ENCODE assay signal across 9 cellular contexts in genomic region chr22:46088541-46089311, GRCh38.
DNase-seq lines count a peak whose midpoint lies in the region; ATAC-seq, FAIRE-seq and TF ChIP-seq lines count a peak whose summit lies in the region.
"Had no signal": no experiment of that assay in that cellular context is flagged by ENCODE, and none has a peak within 500 bp of the region (broad histone marks: within the 10 kb centered on the region; RNA-seq: fewer than 3 reads in every experiment).

No MANE protein-coding gene starts in this region.

- H3K4me3 ChIP-seq in AG09309 (ENCODE audit: control insufficient read depth, low read depth, low read length) (peak overlapping the region; percentile 88), parathyroid adenoma (ENCODE audit: low read depth, low read length) (no peak overlapping the region)

- ATAC-seq in HG03135 (IDR thresholded peaks at IDR 0.05; ENCODE audit: unreplicated experiment) = no peak
- ATAC-seq: naive thymus-derived CD8-positive, alpha-beta T cell had no signal

- H3K4me2 ChIP-seq in parathyroid adenoma (ENCODE audit: low read length) = no peak overlapping the region

- H3K4me1 ChIP-seq in parathyroid adenoma = no peaks in the 10 kb centered on the region

- H3K36me3 ChIP-seq in parathyroid adenoma (ENCODE audit: control insufficient read depth, insufficient read depth, low read length) = no peaks in the 10 kb centered on the region

- TF ChIP-seq CTCF in AG09309 (IDR thresholded peaks at IDR 0.05; ENCODE audit: control insufficient read depth, insufficient read depth, low read depth, low read length, missing control alignments) (no peak), parathyroid adenoma (IDR thresholded peaks at IDR 0.05) (no peak)

- DNase-seq in AG09309 (ENCODE audit: low read depth) = peak; percentile 68
- DNase-seq in amniotic epithelial cell (ENCODE audit: low read depth) = peak; percentile 86
- peak; percentile 64 for DNase-seq in globus pallidus (ENCODE audit: low spot score)
- DNase-seq in frontal cortex (ENCODE audit: low spot score in 2 of 2) = no peak
- DNase-seq in NCI-H1105 treated with DMSO at 0.1 percent for 48 hours (lab: John Stamatoyannopoulos, UW) = no peak
- no peak for DNase-seq in activated CD8-positive, alpha-beta memory T cell treated with anti-CD3 and anti-CD28 coated beads, Interleukin-2, amount 50 U/mL, for 4 hours

- H3K9ac ChIP-seq in parathyroid adenoma = no peak overlapping the region

- H3K79me2 ChIP-seq in parathyroid adenoma = peaks cover 17% of the 10 kb centered on the region

- no peaks in the 10 kb centered on the region for H3K9me3 ChIP-seq in parathyroid adenoma (ENCODE audit: control insufficient read depth, low read length)

- no peak overlapping the region for H2AFZ ChIP-seq in parathyroid adenoma

- no peaks in the 10 kb centered on the region for H3K27me3 ChIP-seq in parathyroid adenoma (ENCODE audit: control insufficient read depth, insufficient read depth, low read length)

- H3K27ac ChIP-seq in parathyroid adenoma = peak overlapping the region; percentile 56

- no peak for FAIRE-seq in frontal cortex (lab: Jason Lieb, UNC)

Comparison
In these comparisons a context has a peak if more than half of its experiments do, and no peak if none do; other contexts are left out.
1. DNase-seq: peak in AG09309 (single experiment), amniotic epithelial cell (single experiment) and globus pallidus (single experiment); none in frontal cortex (0 of 2), NCI-H1105 treated with DMSO at 0.1 percent for 48 hours (single experiment) and activated CD8-positive, alpha-beta memory T cell treated with anti-CD3 and anti-CD28 coated beads, Interleukin-2, amount 50 U/mL, for 4 hours (single experiment).